18 cellular contexts compared by ENCODE assay signal in the genomic region with DNA sequence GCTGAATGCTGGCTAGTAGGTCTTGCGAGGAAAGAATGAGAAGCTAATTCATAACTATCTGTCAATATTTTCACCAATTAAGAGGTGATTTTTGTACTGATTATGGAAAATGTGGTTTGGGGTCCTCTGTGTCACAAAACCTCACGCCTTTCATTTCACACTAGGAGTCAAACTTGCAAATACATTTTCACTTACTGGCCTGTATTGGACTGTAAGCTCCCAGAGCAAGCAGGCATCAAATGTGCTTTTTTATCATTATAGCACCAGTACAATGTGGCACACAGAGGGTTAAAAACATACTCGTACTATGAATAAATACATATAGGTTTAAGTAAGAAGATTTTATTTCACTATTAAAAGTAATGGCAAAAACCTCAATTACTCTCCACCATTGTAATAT.
DNase-seq lines count a peak whose midpoint lies in the region; ATAC-seq and TF ChIP-seq lines count a peak whose summit lies in the region.
"Had no signal": no experiment of that assay in that cellular context is flagged by ENCODE, and none has a peak within 500 bp of the region (broad histone marks: within the 10 kb centered on the region; RNA-seq: fewer than 3 reads in every experiment).

No MANE protein-coding gene starts in this region.

- H4K20me1 ChIP-seq in DND-41 (ENCODE audit: insufficient read depth, low read length), result no peaks in the 10 kb centered on the region

- no peak overlapping the region for H3K9ac ChIP-seq in DND-41 (ENCODE audit: low read depth, low read length)

- no peak for TF ChIP-seq CTCF in DND-41 (IDR thresholded peaks at IDR 0.05; ENCODE audit: borderline replicate concordance, extremely low read depth, low read length, poor library complexity, severe bottlenecking)

- no peaks in the 10 kb centered on the region for H3K4me1 ChIP-seq in DND-41 (ENCODE audit: insufficient read depth, low read length)
- H3K4me1 ChIP-seq: BE2C had no signal

- DNase-seq in NOMO-1 treated with DMSO at 0.1 percent for 48 hours (lab: John Stamatoyannopoulos, UW; ENCODE audit: unreplicated experiment), result peak; percentile 42
- no peak for DNase-seq in NOMO-1 treated with dmso at 0.1 percent for 144 hours (lab: John Stamatoyannopoulos, UW; ENCODE audit: unreplicated experiment)
- DNase-seq in DND-41, result no peak
- DNase-seq in NCI-H748 (lab: John Stamatoyannopoulos, UW; ENCODE audit: unreplicated experiment), result peak; percentile 54
- DNase-seq in activated naive CD8-positive, alpha-beta T cell treated with anti-CD3 and anti-CD28 coated beads, Interleukin-2, amount 50 U/mL, for 24 hours, result no peak
- no peak for DNase-seq in NCI-H1694 treated with DMSO at 0.1 percent for 48 hours (lab: John Stamatoyannopoulos, UW)
- no peak for DNase-seq in cortex of kidney (lab: John Stamatoyannopoulos, UW)
- DNase-seq: BE2C; Caco-2; CD4-positive, alpha-beta T cell; GDM1; MG63; NCI-H187 treated with DMSO at 0.1 percent for 48 hours; NCI-H526; PC-9 had no signal

- no peak overlapping the region for H3K27ac ChIP-seq in DND-41 (ENCODE audit: low read length)
- H3K27ac ChIP-seq: PC-9, RWPE1, SJCRH30 had no signal

- ATAC-seq in DND-41 (ENCODE audit: insufficient read depth, low read depth) (peak; percentile 51; the same call in 2 of the 3 replicates), HG03139 (IDR thresholded peaks at IDR 0.05; ENCODE audit: unreplicated experiment) (no peak)
- peak; percentile 58 for ATAC-seq in activated naive CD8-positive, alpha-beta T cell treated with anti-CD3 and anti-CD28 coated beads, Interleukin-2, amount 50 U/mL, for 24 hours

- no peaks in the 10 kb centered on the region for H3K9me3 ChIP-seq in DND-41 (ENCODE audit: insufficient read depth, low read length, severe bottlenecking)
- H3K9me3 ChIP-seq: BE2C, Caco-2, MG63, SJCRH30 had no signal

- H2AFZ ChIP-seq in DND-41 (ENCODE audit: low read depth, low read length), result no peak overlapping the region
- H2AFZ ChIP-seq: PC-9 had no signal

- no peak overlapping the region for H3K4me2 ChIP-seq in DND-41 (ENCODE audit: insufficient read depth, low read length)
- H3K4me2 ChIP-seq: PC-9 had no signal

- H3K79me2 ChIP-seq in DND-41 (ENCODE audit: insufficient read depth, low read length), result no peaks in the 10 kb centered on the region

- H3K27me3 ChIP-seq in DND-41 (ENCODE audit: insufficient read depth, low read length, poor library complexity), result peaks cover 3% of the 10 kb centered on the region
- H3K27me3 ChIP-seq: BE2C, MG63, SJCRH30 had no signal

- H3K9me3 Mint-ChIP-seq in activated naive CD8-positive, alpha-beta T cell treated with anti-CD3 and anti-CD28 coated beads, Interleukin-2, amount 50 U/mL, for 24 hours, result no peaks in the 10 kb centered on the region
- H3K9me3 Mint-ChIP-seq: CD4-positive, alpha-beta T cell had no signal

- H3K36me3 ChIP-seq in DND-41 (ENCODE audit: insufficient read depth, low read length), result no peaks in the 10 kb centered on the region
- H3K36me3 ChIP-seq: BE2C, MG63, SJCRH30 had no signal

- H3K36me3 Mint-ChIP-seq in activated naive CD8-positive, alpha-beta T cell treated with anti-CD3 and anti-CD28 coated beads, Interleukin-2, amount 50 U/mL, for 24 hours (ENCODE audit: low read depth), result no peaks in the 10 kb centered on the region

- no peaks in the 10 kb centered on the region for H3K27me3 Mint-ChIP-seq in activated naive CD8-positive, alpha-beta T cell treated with anti-CD3 and anti-CD28 coated beads, Interleukin-2, amount 50 U/mL, for 24 hours
- H3K27me3 Mint-ChIP-seq: CD4-positive, alpha-beta T cell had no signal

- no peak overlapping the region for H3K4me3 Mint-ChIP-seq in activated naive CD8-positive, alpha-beta T cell treated with anti-CD3 and anti-CD28 coated beads, Interleukin-2, amount 50 U/mL, for 24 hours
- H3K4me3 Mint-ChIP-seq: CD4-positive, alpha-beta T cell had no signal

- H3K4me3 ChIP-seq in DND-41 (ENCODE audit: low read depth in 1 of 2, low read length in 2 of 2), result no peak overlapping the region
- H3K4me3 ChIP-seq: MG63, PC-9, SJCRH30 had no signal

- H3K27ac Mint-ChIP-seq in activated naive CD8-positive, alpha-beta T cell treated with anti-CD3 and anti-CD28 coated beads, Interleukin-2, amount 50 U/mL, for 24 hours, result no peak overlapping the region
- H3K27ac Mint-ChIP-seq: CD4-positive, alpha-beta T cell had no signal

- peaks cover 3% of the 10 kb centered on the region for H3K4me1 Mint-ChIP-seq in activated naive CD8-positive, alpha-beta T cell treated with anti-CD3 and anti-CD28 coated beads, Interleukin-2, amount 50 U/mL, for 24 hours

Comparison
In these comparisons a context has a peak if more than half of its experiments do, and no peak if none do; other contexts are left out.
1. DNase-seq: peak in NOMO-1 treated with DMSO at 0.1 percent for 48 hours (single experiment) and NCI-H748 (single experiment); none in NOMO-1 treated with dmso at 0.1 percent for 144 hours (single experiment), DND-41 (single experiment), activated naive CD8-positive, alpha-beta T cell treated with anti-CD3 and anti-CD28 coated beads, Interleukin-2, amount 50 U/mL, for 24 hours (single experiment), NCI-H1694 treated with DMSO at 0.1 percent for 48 hours (single experiment) and cortex of kidney (single experiment).